15 cellular contexts compared by ENCODE assay signal in genomic region chr14:99244960-99245340, GRCh38. TPM values are rescaled to one million over a fixed set of nuclear protein-coding genes. Genes with fewer than 3 reads are reported as not detected.
DNase-seq lines count a peak whose midpoint lies in the region; ATAC-seq and TF ChIP-seq lines count a peak whose summit lies in the region.
"Had no signal": no experiment of that assay in that cellular context is flagged by ENCODE, and none has a peak within 500 bp of the region (broad histone marks: within the 10 kb centered on the region; RNA-seq: fewer than 3 reads in every experiment).

No MANE protein-coding gene starts in this region.

- no TSS peak for BruUV-seq in OCI-LY7 (replicated peaks; lab: Mats Ljungman, UMichigan)

- intact Hi-C loops in OCI-LY7 (cut with micrococcal nuclease; ENCODE audit: unreplicated experiment) = no loop called here

- no peaks in the 10 kb centered on the region for H3K36me3 ChIP-seq in iPS-15b (ENCODE audit: control insufficient read depth, insufficient read depth, low read length)
- no peaks in the 10 kb centered on the region for H3K36me3 ChIP-seq in smooth muscle cell (ENCODE audit: low read depth)
- H3K36me3 ChIP-seq in OCI-LY7 (ENCODE audit: insufficient read depth, low read length) = no peaks in the 10 kb centered on the region
- H3K36me3 ChIP-seq: ascending aorta had no signal

- H2AFZ ChIP-seq in smooth muscle cell (ENCODE audit: low read depth) (peak overlapping the region; percentile 82), OCI-LY7 (ENCODE audit: low read length) (no peak overlapping the region)

- H3K4me3 ChIP-seq in iPS-15b (ENCODE audit: low read depth, low read length) (peak overlapping the region; percentile 69), smooth muscle cell (peak overlapping the region; percentile 71), OCI-LY7 (ENCODE audit: low read depth, low read length, poor library complexity, severe bottlenecking) (no peak overlapping the region)

- peaks cover 85% of the 10 kb centered on the region for H3K4me1 Mint-ChIP-seq in activated CD4-positive, alpha-beta T cell treated with anti-CD3 and anti-CD28 coated beads, Interleukin-2, amount 10 ng/mL, durations not matched to agents 7 days and 5 days
- H3K4me1 Mint-ChIP-seq in activated T-helper 17 cell treated with anti-CD3 and anti-CD28 coated beads, Interleukin-2, amount 50 U/mL, for 72 hours = peaks cover 56% of the 10 kb centered on the region

- TF ChIP-seq CTCF in smooth muscle cell (IDR thresholded peaks at IDR 0.05; ENCODE audit: borderline replicate concordance, insufficient read depth, poor library complexity, severe bottlenecking) = no peak
- no peak for TF ChIP-seq CTCF in OCI-LY7 (conservative IDR thresholded peaks at IDR 0.05; ENCODE audit: low read length)

- WGBS in smooth muscle cell (ENCODE audit: low lambda C conversion rate) = 57% methylated on average over 5 of the region's 5 CpGs

- DNase-seq in activated CD4-positive, alpha-beta T cell treated with anti-CD3 and anti-CD28 coated beads, Interleukin-2, amount 10 ng/mL, durations not matched to agents 7 days and 5 days = no peak
- no peak for DNase-seq in activated CD4-positive, alpha-beta T cell treated with anti-CD3 and anti-CD28 coated beads, Interleukin-2, amount 50 U/mL, for 4 hours
- DNase-seq in smooth muscle cell (lab: John Stamatoyannopoulos, UW; ENCODE audit: unreplicated experiment) = no peak
- DNase-seq in NCI-H82 (lab: John Stamatoyannopoulos, UW) = no peak
- no peak for DNase-seq in OCI-LY7 (ENCODE audit: low spot score)
- DNase-seq: ACHN; activated CD4-positive, alpha-beta T cell treated with anti-CD3 and anti-CD28 coated beads for 4 hours; KBM-7; NCI-H187 had no signal

- H3K4me1 ChIP-seq in iPS-15b (ENCODE audit: control insufficient read depth, insufficient read depth, low read length) (peaks cover 43% of the 10 kb centered on the region), smooth muscle cell (ENCODE audit: low read depth) (peaks cover 16% of the 10 kb centered on the region), OCI-LY7 (ENCODE audit: insufficient read depth, low read length, poor library complexity, severe bottlenecking) (no peaks in the 10 kb centered on the region)
- H3K4me1 ChIP-seq: ascending aorta had no signal

- H3K9me2 ChIP-seq in OCI-LY7 (ENCODE audit: insufficient read depth, low read length) = no peaks in the 10 kb centered on the region

- ATAC-seq in activated T-helper 17 cell treated with anti-CD3 and anti-CD28 coated beads, Interleukin-2, amount 50 U/mL, for 72 hours (replicated peaks) = no peak
- no peak for ATAC-seq in HG02973 (IDR thresholded peaks at IDR 0.05; ENCODE audit: unreplicated experiment)
- ATAC-seq: HCT116, SK-N-SH treated with all-trans-retinoic acid at 6 μM for 48 hours had no signal

- H3K36me3 Mint-ChIP-seq in activated CD4-positive, alpha-beta T cell treated with anti-CD3 and anti-CD28 coated beads, Interleukin-2, amount 10 ng/mL, durations not matched to agents 7 days and 5 days (ENCODE audit: low read depth) = peaks cover 72% of the 10 kb centered on the region
- H3K36me3 Mint-ChIP-seq in activated T-helper 17 cell treated with anti-CD3 and anti-CD28 coated beads, Interleukin-2, amount 50 U/mL, for 72 hours (ENCODE audit: low read depth) = peaks cover 92% of the 10 kb centered on the region

- H3K79me2 ChIP-seq in smooth muscle cell (ENCODE audit: low read depth) (no peaks in the 10 kb centered on the region), OCI-LY7 (ENCODE audit: insufficient read depth, low read depth, low read length) (no peaks in the 10 kb centered on the region)

- no peaks in the 10 kb centered on the region for H3K9me3 Mint-ChIP-seq in activated CD4-positive, alpha-beta T cell treated with anti-CD3 and anti-CD28 coated beads, Interleukin-2, amount 10 ng/mL, durations not matched to agents 7 days and 5 days
- no peaks in the 10 kb centered on the region for H3K9me3 Mint-ChIP-seq in activated T-helper 17 cell treated with anti-CD3 and anti-CD28 coated beads, Interleukin-2, amount 50 U/mL, for 72 hours

- H3K27me3 ChIP-seq in iPS-15b (ENCODE audit: control insufficient read depth, insufficient read depth, low read length) (peaks cover 12% of the 10 kb centered on the region), smooth muscle cell (ENCODE audit: low read depth) (no peaks in the 10 kb centered on the region)

- H3K9ac ChIP-seq in iPS-15b (ENCODE audit: low read depth, low read length) (peak overlapping the region; percentile 85), smooth muscle cell (ENCODE audit: low read depth) (no peak overlapping the region)

- H3K9me3 ChIP-seq in iPS-15b (ENCODE audit: control insufficient read depth, insufficient read depth, low read length) = no peaks in the 10 kb centered on the region
- H3K9me3 ChIP-seq in smooth muscle cell (replicated peaks; ENCODE audit: low read depth) = no peaks in the 10 kb centered on the region
- H3K9me3 ChIP-seq in OCI-LY7 (ENCODE audit: low read length) = no peaks in the 10 kb centered on the region
- H3K9me3 ChIP-seq: ascending aorta had no signal

- no peaks in the 10 kb centered on the region for H4K20me1 ChIP-seq in smooth muscle cell (ENCODE audit: low read depth)
- no peaks in the 10 kb centered on the region for H4K20me1 ChIP-seq in OCI-LY7 (ENCODE audit: insufficient read depth, low read length)

- peak overlapping the region; percentile 78 for H3K4me3 Mint-ChIP-seq in activated CD4-positive, alpha-beta T cell treated with anti-CD3 and anti-CD28 coated beads, Interleukin-2, amount 10 ng/mL, durations not matched to agents 7 days and 5 days
- peak overlapping the region; percentile 96 for H3K4me3 Mint-ChIP-seq in activated T-helper 17 cell treated with anti-CD3 and anti-CD28 coated beads, Interleukin-2, amount 50 U/mL, for 72 hours

- POLR2A ChIA-PET in activated CD4-positive, alpha-beta T cell treated with anti-CD3 and anti-CD28 coated beads, Interleukin-2, amount 10 ng/mL, durations not matched to agents 7 days and 5 days (lab: Charles Lee) = interaction anchor here (1.1 kb wide), 1 partner anchor 22 kb away, joined by 4 read pairs; no protein-coding TSS in a partner anchor
- POLR2A ChIA-PET in OCI-LY7 (lab: Charles Lee) = no interaction called here

- CTCF ChIA-PET in activated CD4-positive, alpha-beta T cell treated with anti-CD3 and anti-CD28 coated beads, Interleukin-2, amount 10 ng/mL, durations not matched to agents 7 days and 5 days (lab: Charles Lee) = interaction anchor here (0.7 to 17.4 kb wide), 7 partner anchors 8 to 46 kb away, joined by 3 to 192 read pairs (median 3); no protein-coding TSS in a partner anchor
- CTCF ChIA-PET in OCI-LY7 (lab: Charles Lee; ENCODE audit: unreplicated experiment) = no interaction called here

- H3K27me3 Mint-ChIP-seq in activated CD4-positive, alpha-beta T cell treated with anti-CD3 and anti-CD28 coated beads, Interleukin-2, amount 10 ng/mL, durations not matched to agents 7 days and 5 days = no peaks in the 10 kb centered on the region
- no peaks in the 10 kb centered on the region for H3K27me3 Mint-ChIP-seq in activated T-helper 17 cell treated with anti-CD3 and anti-CD28 coated beads, Interleukin-2, amount 50 U/mL, for 72 hours

- H3K27ac ChIP-seq in smooth muscle cell (ENCODE audit: low read depth) (no peak overlapping the region), OCI-LY7 (ENCODE audit: low read depth, low read length, poor library complexity, severe bottlenecking) (no peak overlapping the region)
- H3K27ac ChIP-seq: ascending aorta had no signal

- peak overlapping the region; percentile 96 for H3K27ac Mint-ChIP-seq in activated CD4-positive, alpha-beta T cell treated with anti-CD3 and anti-CD28 coated beads, Interleukin-2, amount 10 ng/mL, durations not matched to agents 7 days and 5 days
- peak overlapping the region; percentile 88 for H3K27ac Mint-ChIP-seq in activated T-helper 17 cell treated with anti-CD3 and anti-CD28 coated beads, Interleukin-2, amount 50 U/mL, for 72 hours

- H3F3A ChIP-seq in smooth muscle cell (ENCODE audit: low read depth) = peaks cover 9% of the 10 kb centered on the region

- H3K4me2 ChIP-seq in smooth muscle cell (peak overlapping the region; percentile 92), OCI-LY7 (ENCODE audit: low read length) (no peak overlapping the region)

RNA-seq across cellular contexts. Expression of gene BCL11B, which starts 27.0 kb away (rescaled TPM):
- 100 to 1,000 TPM; 115 to 116 TPM for total RNA-seq in activated CD4-positive, alpha-beta T cell treated with anti-CD3 and anti-CD28 coated beads, Interleukin-2, amount 10 ng/mL, durations not matched to agents 7 days and 5 days
- total RNA-seq in activated T-helper 17 cell treated with anti-CD3 and anti-CD28 coated beads, Interleukin-2, amount 50 U/mL, for 72 hours = 10 to 100 TPM; 51.4 to 52.9 TPM
- total RNA-seq in smooth muscle cell (3.0 and 3.6 TPM in 2 replicates), OCI-LY7 (2022) (not detected in 2 replicates)
- polyA plus RNA-seq in smooth muscle cell = 0.47 and 0.56 TPM in 2 replicates
- not detected in 2 replicates for total RNA-seq in OCI-LY7 (2014; rRNA removed; shearing (Covaris generic))

Comparison
In these comparisons a context has a peak if more than half of its experiments do, and no peak if none do; other contexts are left out.
1. RNA of gene BCL11B, which starts 27.0 kb away (total RNA-seq): 115 to 116 TPM in activated CD4-positive, alpha-beta T cell treated with anti-CD3 and anti-CD28 coated beads, Interleukin-2, amount 10 ng/mL, durations not matched to agents 7 days and 5 days and 51.4 to 52.9 TPM in activated T-helper 17 cell treated with anti-CD3 and anti-CD28 coated beads, Interleukin-2, amount 50 U/mL, for 72 hours; 3.0 to 3.6 TPM in smooth muscle cell and not detected in OCI-LY7; every median in the first group is over 10 times any median in the second.